In genomic region chr4:6951880-6952381, GRCh38 we compare ENCODE assay signal across 19 cellular contexts. TPM values are rescaled to one million over a fixed set of nuclear protein-coding genes. Genes with fewer than 3 reads are reported as not detected.
A peak's percentile ranks its signal among the peaks of the same experiment; 100 is the strongest.
DNase-seq lines count a peak whose midpoint lies in the region; ATAC-seq and TF ChIP-seq lines count a peak whose summit lies in the region.
"Had no signal": no experiment of that assay in that cellular context is flagged by ENCODE, and none has a peak within 500 bp of the region (broad histone marks: within the 10 kb centered on the region; RNA-seq: fewer than 3 reads in every experiment).

No MANE protein-coding gene starts in this region.

- peaks cover 61% of the 10 kb centered on the region for H3K4me1 Mint-ChIP-seq in activated T-cell treated with anti-CD3 and anti-CD28 coated beads, Interleukin-2, amount 50 U/mL, for 24 hours (ENCODE audit: low read depth)
- H3K4me1 Mint-ChIP-seq in nephron = peaks cover 27% of the 10 kb centered on the region

- H3K4me3 ChIP-seq in HEK293 (ENCODE audit: low read depth, low read length) (no peak overlapping the region), left lung (no peak overlapping the region)
- H3K4me3 ChIP-seq: heart right ventricle, right lobe of liver, SK-N-MC, testis had no signal

- H3K27ac ChIP-seq in HEK293 (ENCODE audit: extremely low read depth, low read depth, low read length) (no peak overlapping the region), left lung (no peak overlapping the region)
- H3K27ac ChIP-seq: heart right ventricle, right lobe of liver, SK-N-MC, testis, VCaP had no signal

- H3K9me3 ChIP-seq in HEK293 (ENCODE audit: control insufficient read depth, insufficient read depth, low read depth, low read length) = no peaks in the 10 kb centered on the region
- H3K9me3 ChIP-seq in left lung = no peaks in the 10 kb centered on the region
- H3K9me3 ChIP-seq: heart right ventricle, right lobe of liver, testis had no signal

- peak overlapping the region; percentile 8 for H3K27ac Mint-ChIP-seq in activated T-cell treated with anti-CD3 and anti-CD28 coated beads, Interleukin-2, amount 50 U/mL, for 24 hours
- peak overlapping the region in 2 of 3 experiments; percentile 56 to 62 for H3K27ac Mint-ChIP-seq in nephron
- H3K27ac Mint-ChIP-seq: activated naive CD8-positive, alpha-beta T cell treated with anti-CD3 and anti-CD28 coated beads for 36 hours had no signal

- intact Hi-C loops in left lung (cut with DNase I) = no loop called here

- POLR2A ChIA-PET in HEK293 (lab: Yijun Ruan, JAX) = no interaction called here

- TF ChIP-seq CTCF in HEK293 (tag by site-specific recombination; IDR thresholded peaks at IDR 0.05) = no peak
- TF ChIP-seq CTCF in nephron (IDR thresholded peaks at IDR 0.05; ENCODE audit: unreplicated experiment in 3 of 3) = no peak
- TF ChIP-seq CTCF in left lung (IDR thresholded peaks at IDR 0.05) = no peak

- H3K36me3 ChIP-seq in HEK293 (ENCODE audit: control insufficient read depth in 2 of 2, insufficient read depth in 1 of 2, low read length in 2 of 2) (no peaks in the 10 kb centered on the region), left lung (peaks cover 0 to 4% of the 10 kb centered on the region in 2 donors)
- H3K36me3 ChIP-seq: heart right ventricle, right lobe of liver had no signal

- no peak overlapping the region for H3K4me3 Mint-ChIP-seq in activated T-cell treated with anti-CD3 and anti-CD28 coated beads, Interleukin-2, amount 50 U/mL, for 24 hours
- no peak overlapping the region for H3K4me3 Mint-ChIP-seq in nephron
- H3K4me3 Mint-ChIP-seq: activated naive CD8-positive, alpha-beta T cell treated with anti-CD3 and anti-CD28 coated beads for 36 hours had no signal

- H3K27me3 Mint-ChIP-seq in activated T-cell treated with anti-CD3 and anti-CD28 coated beads, Interleukin-2, amount 50 U/mL, for 24 hours = no peaks in the 10 kb centered on the region
- H3K27me3 Mint-ChIP-seq in nephron (ENCODE audit: low read depth) = peaks cover 2% of the 10 kb centered on the region
- H3K27me3 Mint-ChIP-seq: activated naive CD8-positive, alpha-beta T cell treated with anti-CD3 and anti-CD28 coated beads for 36 hours had no signal

- no peak for ATAC-seq in GM19452 (IDR thresholded peaks at IDR 0.05; ENCODE audit: unreplicated experiment)
- ATAC-seq in left lung = no peak
- ATAC-seq: heart right ventricle, PC-3, right lobe of liver had no signal

- H3K4me1 ChIP-seq in HEK293 (ENCODE audit: control insufficient read depth, insufficient read depth, low read length) (no peaks in the 10 kb centered on the region), left lung (peaks cover 12 to 55% of the 10 kb centered on the region in 2 donors)
- H3K4me1 ChIP-seq: testis had no signal

- DNase-seq in activated T-cell treated with anti-CD3 and anti-CD28 coated beads, Interleukin-2, amount 50 U/mL, for 24 hours = no peak
- no peak for DNase-seq in activated T-cell treated with anti-CD3 and anti-CD28 coated beads, Interleukin-2, amount 50 U/mL, for 48 hours
- DNase-seq in central memory CD4-positive, alpha-beta T cell = peak; percentile 12
- DNase-seq in NCI-H446 (lab: John Stamatoyannopoulos, UW) (no peak), left lung (no peak)
- DNase-seq: activated naive CD8-positive, alpha-beta T cell treated with anti-CD3 and anti-CD28 coated beads for 36 hours; GOT3; heart right ventricle; MM.1S; NCI-H2029 treated with DMSO at 0.1 percent for 48 hours; PC-3; right lobe of liver; stimulated activated CD4-positive, alpha-beta T cell treated with anti-CD3 and anti-CD28 coated beads, Interleukin-1b, Interleukin-23, amount 100 ng/mL, for 48 hours; testis had no signal

- CTCF ChIA-PET in HEK293 (lab: Yijun Ruan, JAX) = no interaction called here

- H3K36me3 Mint-ChIP-seq in activated T-cell treated with anti-CD3 and anti-CD28 coated beads, Interleukin-2, amount 50 U/mL, for 24 hours (ENCODE audit: low read depth) = peaks cover 5% of the 10 kb centered on the region
- peaks cover 4% of the 10 kb centered on the region for H3K36me3 Mint-ChIP-seq in nephron (ENCODE audit: low read depth)

- no peaks in the 10 kb centered on the region for H3K9me3 Mint-ChIP-seq in activated T-cell treated with anti-CD3 and anti-CD28 coated beads, Interleukin-2, amount 50 U/mL, for 24 hours
- no peaks in the 10 kb centered on the region for H3K9me3 Mint-ChIP-seq in nephron
- H3K9me3 Mint-ChIP-seq: activated naive CD8-positive, alpha-beta T cell treated with anti-CD3 and anti-CD28 coated beads for 36 hours had no signal

- no peaks in the 10 kb centered on the region for H3K27me3 ChIP-seq in left lung
- H3K27me3 ChIP-seq: heart right ventricle, right lobe of liver, testis had no signal

TF ChIP-seq in HEK293, 187 proteins besides CTCF, POLR2A, EP300 and RAD21:
- TF ChIP-seq ZNF211 (tag by site-specific recombination; IDR thresholded peaks at IDR 0.05; ENCODE audit: low read depth) (no peak), ZNF132 (tag by site-specific recombination; IDR thresholded peaks at IDR 0.05; ENCODE audit: borderline replicate concordance) (no peak), ZNF692 (tag by site-specific recombination; IDR thresholded peaks at IDR 0.05) (peak; percentile 86), ZNF398 (tag by site-specific recombination; IDR thresholded peaks at IDR 0.05) (no peak), ZFP37 (tag by site-specific recombination; IDR thresholded peaks at IDR 0.05) (no peak), ZNF202 (tag by site-specific recombination; IDR thresholded peaks at IDR 0.05; ENCODE audit: borderline replicate concordance) (no peak), SP7 (tag by site-specific recombination; IDR thresholded peaks at IDR 0.05) (no peak), ZNF214 (tag by site-specific recombination; IDR thresholded peaks at IDR 0.05; ENCODE audit: borderline replicate concordance) (no peak), ZNF792 (tag by site-specific recombination; IDR thresholded peaks at IDR 0.05) (no peak), ZNF600 (tag by site-specific recombination; IDR thresholded peaks at IDR 0.05) (peak; percentile 72; the same call in 1 of the 2 replicates), ZNF776 (tag by site-specific recombination; IDR thresholded peaks at IDR 0.05; ENCODE audit: borderline replicate concordance) (no peak), INSM2 (tag by site-specific recombination; IDR thresholded peaks at IDR 0.05) (no peak), ZNF701 (tag by site-specific recombination; IDR thresholded peaks at IDR 0.05) (no peak), ZFP41 (tag by site-specific recombination; IDR thresholded peaks at IDR 0.05; ENCODE audit: borderline replicate concordance) (no peak), ZSCAN30 (tag by site-specific recombination; IDR thresholded peaks at IDR 0.05) (no peak), ZNF157 (tag by site-specific recombination; IDR thresholded peaks at IDR 0.05) (no peak), ZFP69B (tag by site-specific recombination; IDR thresholded peaks at IDR 0.05) (0 out of 2 replicates have a peak, but pooled peaks have one; percentile 65)

RNA-seq across cellular contexts. Expression of gene TBC1D14, which starts 42.3 kb away (rescaled TPM):
- total RNA-seq in left lung = 10 to 100 TPM; 45.6 to 73.4 TPM
